ENCODE assay signal across 14 cellular contexts in genomic region chr6:20608905-20609304, GRCh38.
DNase-seq lines count a peak whose midpoint lies in the region; TF ChIP-seq lines count a peak whose summit lies in the region.
"Had no signal": no experiment of that assay in that cellular context is flagged by ENCODE, and none has a peak within 500 bp of the region (broad histone marks: within the 10 kb centered on the region; RNA-seq: fewer than 3 reads in every experiment).

No MANE protein-coding gene starts in this region.

- in situ Hi-C loops in G401 (cut with HindIII; ENCODE audit: low sequenced_read_pairs) = no loop called here

- no peak for TF ChIP-seq CTCF in Loucy (conservative IDR thresholded peaks at IDR 0.05; ENCODE audit: low read length)

- H3K79me2 ChIP-seq in Loucy (ENCODE audit: insufficient read depth, low read length) = peaks cover 40% of the 10 kb centered on the region

- H3K9me3 ChIP-seq in Loucy (ENCODE audit: insufficient read depth, low read depth, low read length) = no peaks in the 10 kb centered on the region
- H3K9me3 ChIP-seq: HAP-1 had no signal

- peaks cover 48% of the 10 kb centered on the region for H3K4me1 ChIP-seq in Loucy (ENCODE audit: insufficient read depth, low read length, poor library complexity, severe bottlenecking)

- H3K4me2 ChIP-seq in Loucy (ENCODE audit: low read depth, low read length, poor library complexity, severe bottlenecking) = no peak overlapping the region

- no peaks in the 10 kb centered on the region for H3K9me2 ChIP-seq in Loucy (replicated peaks; ENCODE audit: low read depth, low read length)

- H3K27me3 ChIP-seq in Loucy (ENCODE audit: insufficient read depth, low read length, poor library complexity, severe bottlenecking) = no peaks in the 10 kb centered on the region

- no peaks in the 10 kb centered on the region for H4K20me1 ChIP-seq in Loucy (ENCODE audit: insufficient read depth, low read length, poor library complexity, severe bottlenecking)

- no peaks in the 10 kb centered on the region for H3F3A ChIP-seq in Loucy (ENCODE audit: low read depth)

- no peaks in the 10 kb centered on the region; the same call in 1 of the 2 replicates for H3K36me3 ChIP-seq in Loucy (ENCODE audit: insufficient read depth, low read length)
- H3K36me3 ChIP-seq: HAP-1 had no signal

- H2AFZ ChIP-seq in Loucy (ENCODE audit: low read length) = no peak overlapping the region

- peak overlapping the region; percentile 2 for H3K9ac ChIP-seq in Loucy (ENCODE audit: low read depth, low read length, poor library complexity, severe bottlenecking)

- no peak overlapping the region for H3K4me3 ChIP-seq in Loucy (ENCODE audit: low read length, poor library complexity, severe bottlenecking)
- H3K4me3 ChIP-seq: GM12878, HAP-1 had no signal

- DNase-seq in G401 (ENCODE audit: low spot score) (peak; percentile 54), cerebellar cortex (ENCODE audit: low spot score) (peak; percentile 44), hippocampal formation (lab: John Stamatoyannopoulos, UW) (no peak), GDM1 (lab: John Stamatoyannopoulos, UW) (no peak)
- DNase-seq in NK-92 treated with Interleukin-12 subunit alpha and Interleukin-12 subunit beta, amount 100 ng/mL, for 24 hours (lab: John Stamatoyannopoulos, UW) = no peak
- DNase-seq: Calu3; CD4-positive, alpha-beta memory T cell; COR-L47; DMS53; DMS79 treated with DMSO at 0.1 percent for 48 hours; GOT3 had no signal

Comparison
In these comparisons a context has a peak if more than half of its experiments do, and no peak if none do; other contexts are left out.
1. DNase-seq: peak in G401 (single experiment) and cerebellar cortex (single experiment); none in hippocampal formation (0 of 2), GDM1 (single experiment) and NK-92 treated with Interleukin-12 subunit alpha and Interleukin-12 subunit beta, amount 100 ng/mL, for 24 hours (single experiment).